Comparison of ENCODE assay signal across 28 cellular contexts in the genomic region with DNA sequence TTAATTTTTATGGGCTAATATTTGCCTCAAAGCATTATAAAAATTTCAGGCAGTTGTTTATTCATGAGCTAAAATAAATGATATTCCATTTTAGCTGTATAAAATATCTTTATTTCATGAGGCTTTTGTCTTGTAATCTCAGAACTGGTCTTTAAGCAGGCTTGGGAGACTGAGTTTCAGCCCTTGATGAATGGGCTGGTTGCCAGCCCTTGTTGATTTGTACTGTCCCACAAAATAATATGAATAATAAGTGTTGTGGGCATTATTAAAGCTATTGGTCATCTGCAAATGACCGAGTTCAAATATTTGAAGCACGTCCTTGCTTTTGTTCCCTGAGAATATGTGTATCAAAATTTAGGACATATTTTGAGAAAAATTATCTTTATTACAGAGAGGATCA.
"Had no signal": no experiment of that assay in that cellular context is flagged by ENCODE, and none has a peak within 500 bp of the region (broad histone marks: within the 10 kb centered on the region; RNA-seq: fewer than 3 reads in every experiment).

No MANE protein-coding gene starts in this region.

- H3K9me3 ChIP-seq: esophagus muscularis mucosa, gastrocnemius medialis, heart right ventricle had no signal

- H3K9me3 Mint-ChIP-seq: activated B cell treated with CpG ODN at 0.5 μM for 24 hours; activated CD4-positive, alpha-beta memory T cell treated with anti-CD3 and anti-CD28 coated beads for 36 hours; activated naive CD4-positive, alpha-beta T cell treated with anti-CD3 and anti-CD28 coated beads, Interleukin-2, amount 10 ng/mL, durations not matched to agents 7 days and 5 days; activated naive CD4-positive, alpha-beta T cell treated with anti-CD3 and anti-CD28 coated beads, Interleukin-2, amount 50 U/mL, for 72 hours; activated naive CD8-positive, alpha-beta T cell treated with anti-CD3 and anti-CD28 coated beads, Interleukin-2, amount 10 ng/mL, durations not matched to agents 7 days and 5 days; activated T-cell treated with anti-CD3 and anti-CD28 coated beads, Interleukin-2, amount 50 U/mL, for 24 hours; activated T-cell treated with anti-CD3 and anti-CD28 coated beads, Interleukin-2, amount 50 U/mL, for 72 hours; dendritic cell treated with granulocyte-macrophage colony-stimulating factor and Interleukin-4, amounts not matched to agents 40 ng/mL and 50 ng/mL, for 4 days; effector memory CD8-positive, alpha-beta T cell had no signal

- H3K36me3 Mint-ChIP-seq: activated CD4-positive, alpha-beta memory T cell treated with anti-CD3 and anti-CD28 coated beads for 36 hours; activated naive CD4-positive, alpha-beta T cell treated with anti-CD3 and anti-CD28 coated beads, Interleukin-2, amount 10 ng/mL, durations not matched to agents 7 days and 5 days; activated naive CD4-positive, alpha-beta T cell treated with anti-CD3 and anti-CD28 coated beads, Interleukin-2, amount 50 U/mL, for 72 hours had no signal

- H3K4me3 ChIP-seq: coronary artery, esophagus muscularis mucosa, gastrocnemius medialis, heart right ventricle had no signal

- H3K27ac ChIP-seq: brain microvascular endothelial cell, coronary artery, foreskin keratinocyte, heart right ventricle, WERI-Rb-1 had no signal

- ATAC-seq: activated CD4-positive, CD25-positive, alpha-beta regulatory T cell treated with anti-CD3 and anti-CD28 coated beads, Interleukin-2, amount 50 U/mL, for 24 hours; activated CD8-positive, alpha-beta memory T cell treated with anti-CD3 and anti-CD28 coated beads, Interleukin-2, amount 10 ng/mL, durations not matched to agents 7 days and 5 days; activated CD8-positive, alpha-beta T cell treated with anti-CD3 and anti-CD28 coated beads, Interleukin-2, amount 10 ng/mL, durations not matched to agents 7 days and 5 days; activated naive CD4-positive, alpha-beta T cell treated with anti-CD3 and anti-CD28 coated beads, Interleukin-2, amount 50 U/mL, for 72 hours; activated T-cell treated with anti-CD3 and anti-CD28 coated beads, Interleukin-2, amount 50 U/mL, for 72 hours; effector memory CD8-positive, alpha-beta T cell; foreskin keratinocyte; gastrocnemius medialis; heart right ventricle had no signal

- H3K36me3 ChIP-seq: brain microvascular endothelial cell, gastrocnemius medialis, WERI-Rb-1 had no signal

- H3K27me3 ChIP-seq: brain microvascular endothelial cell, esophagus muscularis mucosa, foreskin keratinocyte, gastrocnemius medialis, heart right ventricle had no signal

- H3K27ac Mint-ChIP-seq: activated B cell treated with CpG ODN at 0.5 μM for 24 hours; activated CD4-positive, alpha-beta memory T cell treated with anti-CD3 and anti-CD28 coated beads for 36 hours; activated CD8-positive, alpha-beta memory T cell treated with anti-CD3 and anti-CD28 coated beads, Interleukin-2, amount 10 ng/mL, durations not matched to agents 7 days and 5 days; activated CD8-positive, alpha-beta T cell treated with anti-CD3 and anti-CD28 coated beads, Interleukin-2, amount 10 ng/mL, durations not matched to agents 7 days and 5 days; activated naive CD4-positive, alpha-beta T cell treated with anti-CD3 and anti-CD28 coated beads, Interleukin-2, amount 10 ng/mL, durations not matched to agents 7 days and 5 days; activated naive CD4-positive, alpha-beta T cell treated with anti-CD3 and anti-CD28 coated beads, Interleukin-2, amount 50 U/mL, for 72 hours; activated naive CD8-positive, alpha-beta T cell treated with anti-CD3 and anti-CD28 coated beads, Interleukin-2, amount 10 ng/mL, durations not matched to agents 7 days and 5 days; activated T-cell treated with anti-CD3 and anti-CD28 coated beads, Interleukin-2, amount 50 U/mL, for 24 hours; activated T-cell treated with anti-CD3 and anti-CD28 coated beads, Interleukin-2, amount 50 U/mL, for 72 hours; dendritic cell treated with granulocyte-macrophage colony-stimulating factor and Interleukin-4, amounts not matched to agents 40 ng/mL and 50 ng/mL, for 4 days; effector memory CD8-positive, alpha-beta T cell had no signal

- H3K27me3 Mint-ChIP-seq: activated B cell treated with CpG ODN at 0.5 μM for 24 hours; activated CD4-positive, alpha-beta memory T cell treated with anti-CD3 and anti-CD28 coated beads for 36 hours; activated CD8-positive, alpha-beta memory T cell treated with anti-CD3 and anti-CD28 coated beads, Interleukin-2, amount 10 ng/mL, durations not matched to agents 7 days and 5 days; activated naive CD4-positive, alpha-beta T cell treated with anti-CD3 and anti-CD28 coated beads, Interleukin-2, amount 10 ng/mL, durations not matched to agents 7 days and 5 days; activated naive CD8-positive, alpha-beta T cell treated with anti-CD3 and anti-CD28 coated beads, Interleukin-2, amount 10 ng/mL, durations not matched to agents 7 days and 5 days; activated T-cell treated with anti-CD3 and anti-CD28 coated beads, Interleukin-2, amount 50 U/mL, for 24 hours; dendritic cell treated with granulocyte-macrophage colony-stimulating factor and Interleukin-4, amounts not matched to agents 40 ng/mL and 50 ng/mL, for 4 days; effector memory CD8-positive, alpha-beta T cell had no signal

- DNase-seq: activated B cell treated with CpG ODN at 0.5 μM for 24 hours; activated CD4-positive, alpha-beta memory T cell treated with anti-CD3 and anti-CD28 coated beads for 36 hours; activated CD4-positive, alpha-beta T cell treated with anti-CD3 and anti-CD28 coated beads for 48 hours; activated CD8-positive, alpha-beta memory T cell treated with anti-CD3 and anti-CD28 coated beads, Interleukin-2, amount 10 ng/mL, durations not matched to agents 7 days and 5 days; activated CD8-positive, alpha-beta memory T cell treated with anti-CD3 and anti-CD28 coated beads, Interleukin-2, amount 50 U/mL, for 4 hours; activated CD8-positive, alpha-beta T cell treated with anti-CD3 and anti-CD28 coated beads, Interleukin-2, amount 10 ng/mL, durations not matched to agents 7 days and 5 days; activated gamma-delta T cell; activated naive CD4-positive, alpha-beta T cell; activated naive CD4-positive, alpha-beta T cell treated with anti-CD3 and anti-CD28 coated beads, Interleukin-2, amount 10 ng/mL, durations not matched to agents 7 days and 5 days; activated naive CD8-positive, alpha-beta T cell treated with anti-CD3 and anti-CD28 coated beads, Interleukin-2, amount 10 ng/mL, durations not matched to agents 7 days and 5 days; activated T-cell treated with anti-CD3 and anti-CD28 coated beads for 4 hours; activated T-cell treated with anti-CD3 and anti-CD28 coated beads, Interleukin-2, amount 50 U/mL, for 24 hours; activated T-cell treated with anti-CD3 and anti-CD28 coated beads, Interleukin-2, amount 50 U/mL, for 72 hours; brain microvascular endothelial cell; cerebellar nuclear complex; effector CD4-positive, alpha-beta T cell; effector memory CD8-positive, alpha-beta T cell; erythroblast; foreskin keratinocyte; gastrocnemius medialis; heart right ventricle; T-helper 2 cell; WERI-Rb-1 had no signal

- H3K4me3 Mint-ChIP-seq: activated B cell treated with CpG ODN at 0.5 μM for 24 hours; activated CD4-positive, alpha-beta memory T cell treated with anti-CD3 and anti-CD28 coated beads for 36 hours; activated CD8-positive, alpha-beta memory T cell treated with anti-CD3 and anti-CD28 coated beads, Interleukin-2, amount 10 ng/mL, durations not matched to agents 7 days and 5 days; activated naive CD4-positive, alpha-beta T cell treated with anti-CD3 and anti-CD28 coated beads, Interleukin-2, amount 10 ng/mL, durations not matched to agents 7 days and 5 days; activated naive CD8-positive, alpha-beta T cell treated with anti-CD3 and anti-CD28 coated beads, Interleukin-2, amount 10 ng/mL, durations not matched to agents 7 days and 5 days; activated T-cell treated with anti-CD3 and anti-CD28 coated beads, Interleukin-2, amount 50 U/mL, for 24 hours; activated T-cell treated with anti-CD3 and anti-CD28 coated beads, Interleukin-2, amount 50 U/mL, for 72 hours; dendritic cell treated with granulocyte-macrophage colony-stimulating factor and Interleukin-4, amounts not matched to agents 40 ng/mL and 50 ng/mL, for 4 days had no signal
